22 cellular contexts compared by ENCODE assay signal in the genomic region with DNA sequence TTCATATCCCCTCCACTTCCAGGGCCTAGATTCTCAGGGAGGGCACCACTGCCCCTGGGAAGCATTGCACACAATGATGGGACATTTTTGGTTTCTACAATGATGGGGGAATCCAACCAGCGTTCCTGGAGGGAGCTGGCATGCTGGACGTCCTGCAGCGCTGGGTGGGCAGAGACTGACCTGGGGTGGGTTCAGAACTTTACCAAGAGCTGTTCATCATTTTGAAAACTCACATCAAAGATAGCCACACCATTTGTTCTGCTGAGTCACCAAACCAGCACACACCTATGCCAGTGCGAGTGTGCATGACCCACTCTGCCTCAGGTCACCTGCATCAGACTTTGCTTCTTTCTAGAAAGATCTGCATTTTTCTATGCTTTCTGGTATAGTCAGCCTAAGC. TPM values are rescaled to one million over a fixed set of nuclear protein-coding genes. Genes with fewer than 3 reads are reported as not detected.
"Had no signal": no experiment of that assay in that cellular context is flagged by ENCODE, and none has a peak within 500 bp of the region (broad histone marks: within the 10 kb centered on the region; RNA-seq: fewer than 3 reads in every experiment).

No MANE protein-coding gene starts in this region.

- H3K4me3 Mint-ChIP-seq: activated CD4-positive, alpha-beta memory T cell treated with anti-CD3 and anti-CD28 coated beads, Interleukin-2, amount 10 ng/mL, durations not matched to agents 7 days and 5 days; activated CD4-positive, alpha-beta T cell treated with anti-CD3 and anti-CD28 coated beads, Interleukin-2, amount 10 ng/mL, durations not matched to agents 7 days and 5 days; activated naive CD4-positive, alpha-beta T cell treated with anti-CD3 and anti-CD28 coated beads for 36 hours; activated naive CD8-positive, alpha-beta T cell treated with anti-CD3 and anti-CD28 coated beads for 36 hours; natural killer cell treated with Interleukin-12 subunit alpha and Interleukin-12 subunit beta and Interleukin-15 and Interleukin-18, amount 100 ng/mL, for 72 hours; stimulated activated naive CD8-positive, alpha-beta T cell treated with anti-CD3 and anti-CD28 coated beads, Interleukin-15, Interleukin-2, amounts not matched to agents 100 ng/mL and 50 ng/mL, for 24 hours had no signal

- H3K36me3 ChIP-seq: adrenal gland, left lung, ovary, prostate gland, upper lobe of right lung had no signal

- DNase-seq: activated CD4-positive, alpha-beta memory T cell treated with anti-CD3 and anti-CD28 coated beads, Interleukin-2, amount 10 ng/mL, durations not matched to agents 7 days and 5 days; activated CD4-positive, alpha-beta T cell treated with anti-CD3 and anti-CD28 coated beads for 1 hour; activated CD4-positive, alpha-beta T cell treated with anti-CD3 and anti-CD28 coated beads, Interleukin-2, amount 10 ng/mL, durations not matched to agents 7 days and 5 days; activated effector memory CD4-positive, alpha-beta T cell treated with Interleukin-2 at 50 U/mL for 16 hours; activated naive CD4-positive, alpha-beta T cell treated with anti-CD3 and anti-CD28 coated beads for 36 hours; activated naive CD8-positive, alpha-beta T cell treated with anti-CD3 and anti-CD28 coated beads for 36 hours; body of pancreas; effector CD8-positive, alpha-beta T cell; glutamatergic neuron; left lung; mucosa of descending colon; ovary; retina; upper lobe of right lung had no signal

- H3K27ac Mint-ChIP-seq: activated CD4-positive, alpha-beta memory T cell treated with anti-CD3 and anti-CD28 coated beads, Interleukin-2, amount 10 ng/mL, durations not matched to agents 7 days and 5 days; activated CD4-positive, alpha-beta T cell treated with anti-CD3 and anti-CD28 coated beads, Interleukin-2, amount 10 ng/mL, durations not matched to agents 7 days and 5 days; activated naive CD4-positive, alpha-beta T cell treated with anti-CD3 and anti-CD28 coated beads for 36 hours; activated naive CD8-positive, alpha-beta T cell treated with anti-CD3 and anti-CD28 coated beads for 36 hours; natural killer cell treated with Interleukin-12 subunit alpha and Interleukin-12 subunit beta and Interleukin-15 and Interleukin-18, amount 100 ng/mL, for 72 hours; stimulated activated naive CD8-positive, alpha-beta T cell treated with anti-CD3 and anti-CD28 coated beads, Interleukin-15, Interleukin-2, amounts not matched to agents 100 ng/mL and 50 ng/mL, for 24 hours had no signal

- H3K4me1 ChIP-seq: prostate gland had no signal

- H3K4me3 ChIP-seq: adrenal gland, body of pancreas, left lung, lung, mucosa of descending colon, ovary, prostate gland, upper lobe of right lung had no signal

- H3K27ac ChIP-seq: body of pancreas, epithelial cell of prostate, left lung, ovary, prostate gland, upper lobe of right lung, VCaP had no signal

- H3K9me3 ChIP-seq: adrenal gland, body of pancreas, left lung, mucosa of descending colon, ovary, prostate gland, upper lobe of right lung had no signal

- H3K36me3 Mint-ChIP-seq: activated naive CD8-positive, alpha-beta T cell treated with anti-CD3 and anti-CD28 coated beads for 36 hours; natural killer cell treated with Interleukin-12 subunit alpha and Interleukin-12 subunit beta and Interleukin-15 and Interleukin-18, amount 100 ng/mL, for 72 hours had no signal

- H3K27me3 ChIP-seq: adrenal gland, body of pancreas, left lung, ovary, upper lobe of right lung had no signal

- H3K9me3 Mint-ChIP-seq: activated CD4-positive, alpha-beta memory T cell treated with anti-CD3 and anti-CD28 coated beads, Interleukin-2, amount 10 ng/mL, durations not matched to agents 7 days and 5 days; activated CD4-positive, alpha-beta T cell treated with anti-CD3 and anti-CD28 coated beads, Interleukin-2, amount 10 ng/mL, durations not matched to agents 7 days and 5 days; activated naive CD4-positive, alpha-beta T cell treated with anti-CD3 and anti-CD28 coated beads for 36 hours; activated naive CD8-positive, alpha-beta T cell treated with anti-CD3 and anti-CD28 coated beads for 36 hours; natural killer cell treated with Interleukin-12 subunit alpha and Interleukin-12 subunit beta and Interleukin-15 and Interleukin-18, amount 100 ng/mL, for 72 hours; stimulated activated naive CD8-positive, alpha-beta T cell treated with anti-CD3 and anti-CD28 coated beads, Interleukin-15, Interleukin-2, amounts not matched to agents 100 ng/mL and 50 ng/mL, for 24 hours had no signal

- ATAC-seq: body of pancreas, left lung, mucosa of descending colon, upper lobe of right lung had no signal

RNA-seq across cellular contexts. Expression of a gene that starts 59.5 kb away (rescaled TPM):
- total RNA-seq: activated naive CD4-positive, alpha-beta T cell treated with anti-CD3 and anti-CD28 coated beads for 36 hours; activated naive CD8-positive, alpha-beta T cell treated with anti-CD3 and anti-CD28 coated beads for 36 hours; body of pancreas; natural killer cell treated with Interleukin-12 subunit alpha and Interleukin-12 subunit beta and Interleukin-15 and Interleukin-18, amount 100 ng/mL, for 72 hours; prostate gland; T-helper 1 cell treated with Interleukin-12 subunit alpha and Interleukin-12 subunit beta and Interleukin-4 antibody, amounts not matched to agents 30 ng/mL and 1 ng/mL, for 36 hours had no signal
